8 cellular contexts compared by ENCODE assay signal in the genomic region with DNA sequence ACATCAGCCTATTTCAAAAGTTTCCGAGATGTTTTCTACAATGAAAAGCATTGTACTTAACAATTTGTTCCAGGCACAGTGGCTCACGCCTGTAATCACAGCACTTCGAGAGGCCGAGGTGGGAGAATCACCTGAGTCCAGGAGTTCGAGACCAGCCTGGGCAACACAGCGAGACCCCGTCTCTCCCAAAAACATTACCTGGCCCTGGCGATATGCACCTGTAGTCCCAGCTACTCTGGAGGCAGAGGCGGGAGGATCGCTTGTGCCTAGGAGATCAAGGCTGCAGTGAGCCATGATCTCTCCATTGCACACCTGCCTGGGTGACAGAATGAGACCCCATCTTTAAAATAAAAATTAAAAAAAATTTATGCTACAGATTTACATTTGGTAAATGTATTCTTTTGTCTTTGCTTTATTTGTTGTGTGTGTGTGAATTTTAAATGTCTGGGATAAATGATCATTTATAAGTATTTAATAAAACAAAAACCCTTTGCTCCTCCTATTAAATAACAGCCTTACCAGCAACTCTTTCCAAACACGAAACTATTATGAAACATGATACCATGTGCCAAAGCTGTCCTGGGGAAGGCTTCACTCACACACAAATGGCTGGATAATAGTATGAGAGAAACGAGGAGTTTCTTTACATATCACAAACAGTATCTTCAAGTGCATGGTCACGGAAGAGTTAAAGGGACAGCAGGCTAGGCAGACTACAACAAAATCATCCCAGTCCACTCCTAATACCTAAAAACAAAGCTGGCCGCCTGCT. TPM values are rescaled to one million over a fixed set of nuclear protein-coding genes. Genes with fewer than 3 reads are reported as not detected.
DNase-seq lines count a peak whose midpoint lies in the region; ATAC-seq and TF ChIP-seq lines count a peak whose summit lies in the region.

No MANE protein-coding gene starts in this region.

- DNase-seq in AG09309 (ENCODE audit: low read depth) (no peak), caudate nucleus (lab: John Stamatoyannopoulos, UW) (no peak), aorta (no peak), amygdala (lab: John Stamatoyannopoulos, UW) (no peak), iPS-NIHi11 (ENCODE audit: low spot score) (no peak), medulla oblongata (ENCODE audit: extremely low spot score) (no peak)

- no peak overlapping the region for H3K9ac ChIP-seq in HUES48 (ENCODE audit: low read depth, low read length)

- no peak for TF ChIP-seq CTCF in AG09309 (IDR thresholded peaks at IDR 0.05; ENCODE audit: control insufficient read depth, insufficient read depth, low read depth, low read length, missing control alignments)

- no peaks in the 10 kb centered on the region for H3K36me3 ChIP-seq in HUES48 (ENCODE audit: control insufficient read depth, insufficient read depth, low read length)
- H3K36me3 ChIP-seq in mesodermal cell (ENCODE audit: control insufficient read depth, insufficient read depth, low read length) = no peaks in the 10 kb centered on the region
- no peaks in the 10 kb centered on the region for H3K36me3 ChIP-seq in aorta (ENCODE audit: control insufficient read depth in 1 of 2, insufficient read depth in 2 of 2, low read length in 1 of 2)

- H3K27ac ChIP-seq in HUES48 (ENCODE audit: low read depth, low read length) (no peak overlapping the region), caudate nucleus (ENCODE audit: low read depth, low read length) (peak overlapping the region; percentile 98), mesodermal cell (ENCODE audit: low read depth, low read length, severe bottlenecking) (peak overlapping the region; percentile 80), aorta (ENCODE audit: low read depth in 1 of 2, low read length in 2 of 2) (peak overlapping the region in 1 of 2 donors; percentile 99)

- H3K9me3 ChIP-seq in HUES48 (ENCODE audit: control insufficient read depth, insufficient read depth, low read length) (no peaks in the 10 kb centered on the region), mesodermal cell (ENCODE audit: control insufficient read depth, low read length) (no peaks in the 10 kb centered on the region), aorta (ENCODE audit: control insufficient read depth, low read length) (no peaks in the 10 kb centered on the region)

- peak overlapping the region; percentile 64 for H3K4me3 ChIP-seq in AG09309 (ENCODE audit: control insufficient read depth, low read depth, low read length)
- peak overlapping the region; percentile 81 for H3K4me3 ChIP-seq in HUES48 (ENCODE audit: low read depth, low read length)
- peak overlapping the region; percentile 88 for H3K4me3 ChIP-seq in mesodermal cell (ENCODE audit: extremely low read depth, insufficient read depth, low read length, poor library complexity, severe bottlenecking)
- H3K4me3 ChIP-seq in aorta (ENCODE audit: low read length in 2 of 2) = peak overlapping the region; percentile 87 to 98

- intact Hi-C loops in aorta (cut with DNase I) = no loop called here

- H3K27me3 ChIP-seq in HUES48 (ENCODE audit: control insufficient read depth, insufficient read depth, low read length) (no peaks in the 10 kb centered on the region), aorta (ENCODE audit: control insufficient read depth in 1 of 2, insufficient read depth in 2 of 2, low read length in 1 of 2) (no peaks in the 10 kb centered on the region)

- WGBS in mesodermal cell (ENCODE audit: insufficient coverage in 2 of 2), 2 experiments = 73 to 88% methylated on average over 9 to 10 of the region's 14 CpGs
- WGBS in aorta, 2 donors = 57 to 63% methylated on average over 14 of the region's 14 CpGs

- H3K4me1 ChIP-seq in HUES48 (ENCODE audit: control insufficient read depth, insufficient read depth, low read length) = peaks cover 17% of the 10 kb centered on the region
- H3K4me1 ChIP-seq in mesodermal cell (ENCODE audit: control insufficient read depth, insufficient read depth, low read length, poor library complexity, severe bottlenecking) = no peaks in the 10 kb centered on the region
- H3K4me1 ChIP-seq in aorta (ENCODE audit: control insufficient read depth in 1 of 2, insufficient read depth in 2 of 2, low read length in 2 of 2) = peaks cover 0 to 2% of the 10 kb centered on the region in 2 donors

- ATAC-seq in aorta (ENCODE audit: low FRiP score) = no peak

RNA-seq across cellular contexts. Expression of a gene that starts 1.1 kb away (rescaled TPM):
- 31.6 TPM for polyA plus RNA-seq in mesodermal cell (2013, experiment 1 of 2)
- polyA plus RNA-seq in mesodermal cell (2013, experiment 2 of 2) = 36.3 TPM
- 10 to 100 TPM; 49.4 to 59.0 TPM for total RNA-seq in aorta
- polyA plus RNA-seq in aorta = 10 to 100 TPM; 18.9 to 30.2 TPM

RNA-seq across cellular contexts. Expression of a gene that starts 16.2 kb away (rescaled TPM):
- polyA plus RNA-seq in mesodermal cell (2013, experiment 1 of 2) = 112 TPM
- polyA plus RNA-seq in mesodermal cell (2013, experiment 2 of 2) = 171 TPM
- total RNA-seq in aorta = 10 to 100 TPM; 88.7 to 90.5 TPM
- 1,000 to 10,000 TPM in 1 of 2 donors, 100 to 1,000 TPM in 1; 565 to 1,009 TPM for polyA plus RNA-seq in aorta

RNA-seq across cellular contexts. Expression of a gene that starts 16.5 kb away (rescaled TPM):
- polyA plus RNA-seq in mesodermal cell (2013, experiment 1 of 2) = 36.6 TPM
- 44.8 TPM for polyA plus RNA-seq in mesodermal cell (2013, experiment 2 of 2)
- 10 to 100 TPM; 38.6 to 42.4 TPM for total RNA-seq in aorta
- polyA plus RNA-seq in aorta = 1 to 10 TPM; 5.0 to 6.2 TPM
